8 cellular contexts compared by ENCODE assay signal in genomic region chr18:45106331-45106774, GRCh38.
DNase-seq lines count a peak whose midpoint lies in the region; ATAC-seq and TF ChIP-seq lines count a peak whose summit lies in the region.

No MANE protein-coding gene starts in this region.

- no peaks in the 10 kb centered on the region for H3K36me3 Mint-ChIP-seq in glutamatergic neuron (ENCODE audit: unreplicated experiment)

- intact Hi-C loops in PC-9 (cut with micrococcal nuclease; ENCODE audit: unreplicated experiment): no loop called here
- intact Hi-C loops in uterus (cut with DNase I; ENCODE audit: low total_unique reads): no loop called here

- no peak overlapping the region for H3K4me2 ChIP-seq in PC-9

- POLR2A ChIA-PET in PC-9 (lab: Charles Lee; ENCODE audit: unreplicated experiment): no interaction called here

- H3K36me3 ChIP-seq in PC-9 (ENCODE audit: low read depth): no peaks in the 10 kb centered on the region
- no peaks in the 10 kb centered on the region for H3K36me3 ChIP-seq in uterus

- H4K20me1 ChIP-seq in PC-9 (ENCODE audit: insufficient read depth): no peaks in the 10 kb centered on the region

- DNase-seq in H4 (ENCODE audit: low spot score): peak; percentile 84
- peak; percentile 88 for DNase-seq in M059J (ENCODE audit: low read depth)
- peak; percentile 23 for DNase-seq in fibroblast of pulmonary artery (ENCODE audit: low read depth)
- no peak for DNase-seq in glutamatergic neuron
- DNase-seq in PC-9: no peak
- no peak for DNase-seq in uterus
- no peak for DNase-seq in amygdala (lab: John Stamatoyannopoulos, UW)

- CTCF ChIA-PET in PC-9 (lab: Charles Lee): no interaction called here

- H3K27ac Mint-ChIP-seq in glutamatergic neuron (ENCODE audit: unreplicated experiment): no peak overlapping the region

- H2AFZ ChIP-seq in PC-9: no peak overlapping the region

- no peaks in the 10 kb centered on the region for H3K27me3 ChIP-seq in PC-9 (ENCODE audit: insufficient read depth, low read depth)
- H3K27me3 ChIP-seq in uterus: no peaks in the 10 kb centered on the region

- no peaks in the 10 kb centered on the region for H3K4me1 Mint-ChIP-seq in glutamatergic neuron (ENCODE audit: low read depth, unreplicated experiment)

- ATAC-seq in GM18502 (IDR thresholded peaks at IDR 0.05; ENCODE audit: poor library complexity, unreplicated experiment): peak; percentile 90

- peaks cover 2% of the 10 kb centered on the region for H3K27me3 Mint-ChIP-seq in glutamatergic neuron (ENCODE audit: unreplicated experiment)

- H3K9me2 ChIP-seq in PC-9 (ENCODE audit: insufficient read depth): no peaks in the 10 kb centered on the region

- no peak overlapping the region for H3K4me3 Mint-ChIP-seq in glutamatergic neuron (ENCODE audit: unreplicated experiment)

- no peak overlapping the region for H3K4me3 ChIP-seq in fibroblast of pulmonary artery (replicated peaks; ENCODE audit: low read depth, low read length)
- no peak overlapping the region for H3K4me3 ChIP-seq in PC-9
- no peak overlapping the region for H3K4me3 ChIP-seq in uterus

- H3K4me1 ChIP-seq in PC-9 (replicated peaks; ENCODE audit: insufficient read depth) (no peaks in the 10 kb centered on the region), uterus (no peaks in the 10 kb centered on the region)

- H3K9me3 ChIP-seq in PC-9 (ENCODE audit: insufficient read depth, low read depth) (no peaks in the 10 kb centered on the region), uterus (no peaks in the 10 kb centered on the region)

- H3K27ac ChIP-seq in PC-9: no peak overlapping the region
- no peak overlapping the region for H3K27ac ChIP-seq in uterus

- TF ChIP-seq CTCF in fibroblast of pulmonary artery (IDR thresholded peaks at IDR 0.05; ENCODE audit: low read length, missing control alignments) (no peak), glutamatergic neuron (IDR thresholded peaks at IDR 0.05; ENCODE audit: partially characterized antibody, unreplicated experiment) (no peak), PC-9 (conservative IDR thresholded peaks at IDR 0.05) (no peak), uterus (IDR thresholded peaks at IDR 0.05) (no peak)

- no peaks in the 10 kb centered on the region for H3K79me2 ChIP-seq in PC-9 (ENCODE audit: low read depth)

- no peaks in the 10 kb centered on the region for H3K9me3 Mint-ChIP-seq in glutamatergic neuron (ENCODE audit: unreplicated experiment)

- no peaks in the 10 kb centered on the region for H3F3A ChIP-seq in PC-9 (ENCODE audit: insufficient read depth, low read depth)

- no TSS peak for BruUV-seq in PC-9 (replicated peaks; lab: Mats Ljungman, UMichigan)

- no peak for TF ChIP-seq POLR2A in uterus (IDR thresholded peaks at IDR 0.05)

Comparison
In these comparisons a context has a peak if more than half of its experiments do, and no peak if none do; other contexts are left out.
1. DNase-seq: peak in H4 (single experiment), M059J (single experiment) and fibroblast of pulmonary artery (single experiment); none in glutamatergic neuron (single experiment), PC-9 (0 of 2), uterus (0 of 2) and amygdala (0 of 56).